Comparison of ENCODE assay signal across 26 cellular contexts in genomic region chr2:182320106-182320505, GRCh38.
"Had no signal": no experiment of that assay in that cellular context is flagged by ENCODE, and none has a peak within 500 bp of the region (broad histone marks: within the 10 kb centered on the region; RNA-seq: fewer than 3 reads in every experiment).

No MANE protein-coding gene starts in this region.

- ATAC-seq: activated naive CD8-positive, alpha-beta T cell treated with anti-CD3 and anti-CD28 coated beads, Interleukin-2, amount 50 U/mL, for 24 hours; esophagus mucosa; left colon; natural killer cell treated with Interleukin-12 subunit alpha and Interleukin-12 subunit beta and Interleukin-15 and Interleukin-18, amount 100 ng/mL, for 72 hours; sciatic nerve; stimulated activated effector memory CD8-positive, alpha-beta T cell treated with anti-CD3 and anti-CD28 coated beads, Interleukin-12 subunit alpha, Interleukin-12 subunit beta, amount 100 ng/mL, for 72 hours had no signal

- H3K4me1 ChIP-seq: prostate gland, uterus had no signal

- H3K27me3 ChIP-seq: uterus had no signal

- H3K27ac ChIP-seq: prostate gland, thoracic aorta, uterus, VCaP had no signal

- FAIRE-seq: kidney, small intestine, TTC549 had no signal

- H3K4me3 ChIP-seq: prostate gland, thoracic aorta, uterus had no signal

- DNase-seq: activated CD4-positive, alpha-beta T cell treated with anti-CD3 and anti-CD28 coated beads for 4 hours; activated CD4-positive, alpha-beta T cell treated with anti-CD3 and anti-CD28 coated beads, Interleukin-2, amount 50 U/mL, for 4 hours; activated CD8-positive, alpha-beta memory T cell treated with anti-CD3 and anti-CD28 coated beads for 24 hours; activated effector memory CD4-positive, alpha-beta T cell treated with Interleukin-2 at 50 U/mL for 16 hours; activated naive CD8-positive, alpha-beta T cell treated with anti-CD3 and anti-CD28 coated beads, Interleukin-2, amount 50 U/mL, for 24 hours; amygdala; endodermal cell; foreskin fibroblast; head of caudate nucleus; hypothalamus; immature natural killer cell; kidney; left colon; retina; small intestine; stimulated activated CD4-positive, alpha-beta T cell treated with anti-CD3 and anti-CD28 coated beads, Interleukin-4, amount 100 ng/mL, for 24 hours; T-helper 9 cell; uterus had no signal

- H3K9me3 ChIP-seq: prostate gland, thoracic aorta, uterus had no signal

- H3K36me3 ChIP-seq: prostate gland, thoracic aorta, uterus had no signal
